In genomic region chr2:207408086-207408794, GRCh38 we compare ENCODE assay signal across 8 cellular contexts.
DNase-seq lines count a peak whose midpoint lies in the region; ATAC-seq and TF ChIP-seq lines count a peak whose summit lies in the region.

No MANE protein-coding gene starts in this region.

- H3K4me3 ChIP-seq in AG10803 (ENCODE audit: low read length) = peak overlapping the region; percentile 23

- peaks cover 22% of the 10 kb centered on the region for H3K4me1 Mint-ChIP-seq in neural crest cell

- TF ChIP-seq CTCF in AG10803 (conservative IDR thresholded peaks at IDR 0.05; ENCODE audit: low read length) = no peak
- TF ChIP-seq CTCF in neural crest cell (conservative IDR thresholded peaks at IDR 0.05) = no peak
- no peak for TF ChIP-seq CTCF in GM20000 (IDR thresholded peaks at IDR 0.05; ENCODE audit: extremely low read depth, missing control alignments)

- H3K27ac Mint-ChIP-seq in neural crest cell (ENCODE audit: unreplicated experiment) = peak overlapping the region; percentile 0

- peaks cover 5% of the 10 kb centered on the region for H3K9me3 Mint-ChIP-seq in neural crest cell

- no peak overlapping the region for H3K4me3 Mint-ChIP-seq in neural crest cell

- peak; percentile 89 for ATAC-seq in GM21529 (IDR thresholded peaks at IDR 0.05; ENCODE audit: unreplicated experiment)
- peak; percentile 67 for ATAC-seq in SK-N-SH treated with all-trans-retinoic acid at 6 μM for 48 hours

- no peaks in the 10 kb centered on the region for H3K27me3 Mint-ChIP-seq in neural crest cell (ENCODE audit: low read depth)

- peak; percentile 49 for DNase-seq in AG10803 (ENCODE audit: low read depth)
- DNase-seq in MV-4-11 (lab: John Stamatoyannopoulos, UW) = peak; percentile 75
- no peak for DNase-seq in neural crest cell (ENCODE audit: low read depth, low spot score)
- no peak for DNase-seq in GM20000 (ENCODE audit: low spot score)
- no peak for DNase-seq in OCI-M2 (lab: John Stamatoyannopoulos, UW; ENCODE audit: unreplicated experiment)
- DNase-seq in activated CD4-positive, alpha-beta T cell treated with anti-CD3 and anti-CD28 coated beads for 48 hours = no peak

- no peaks in the 10 kb centered on the region for H3K36me3 Mint-ChIP-seq in neural crest cell (ENCODE audit: low read depth)

TF ChIP-seq in SK-N-SH treated with all-trans-retinoic acid at 6 μM for 48 hours, 23 proteins besides CTCF, POLR2A, EP300 and RAD21:
- TF ChIP-seq ZFP3 (CRISPR knock-in tag; IDR thresholded peaks at IDR 0.05) (0 out of 2 replicates have a peak, but pooled peaks have one; percentile 32), CREB5 (CRISPR knock-in tag; IDR thresholded peaks at IDR 0.05; ENCODE audit: low read depth) (no peak)

Comparison
In these comparisons a context has a peak if more than half of its experiments do, and no peak if none do; other contexts are left out.
1. DNase-seq: peak in AG10803 (single experiment) and MV-4-11 (single experiment); none in neural crest cell (single experiment), GM20000 (single experiment), OCI-M2 (single experiment) and activated CD4-positive, alpha-beta T cell treated with anti-CD3 and anti-CD28 coated beads for 48 hours (single experiment).